1 cellular context compared by ENCODE assay signal in genomic region chr4:79623125-79623905, GRCh38.
TF ChIP-seq lines count a peak whose summit lies in the region.

No MANE protein-coding gene starts in this region.

TF ChIP-seq in K562, 482 proteins besides CTCF, POLR2A, EP300 and RAD21 (continued from another document):
- TF ChIP-seq ZBTB40 (IDR thresholded peaks at IDR 0.05) (no peak), ZBTB40 (CRISPR knock-in tag; IDR thresholded peaks at IDR 0.05) (no peak), POLR3A (IDR thresholded peaks at IDR 0.05; ENCODE audit: borderline replicate concordance, extremely low read depth, insufficient read depth, insufficient read length) (no peak), MGA (IDR thresholded peaks at IDR 0.05) (peak; percentile 29; the same call in 1 of the 2 replicates), NCOA6 (IDR thresholded peaks at IDR 0.05) (no peak), ZNF77 (CRISPR knock-in tag; IDR thresholded peaks at IDR 0.05) (no peak), ZNF644 (tag; IDR thresholded peaks at IDR 0.05; ENCODE audit: low read depth) (no peak), ZNF124 (CRISPR knock-in tag; IDR thresholded peaks at IDR 0.05) (no peak), SIRT6 (IDR thresholded peaks at IDR 0.05; ENCODE audit: low read depth, low read length) (no peak), RBM22 (IDR thresholded peaks at IDR 0.05; ENCODE audit: low read depth, low read length, poor library complexity, severe bottlenecking) (no peak), HMBOX1 (IDR thresholded peaks at IDR 0.05) (peak; percentile 14; the same call in 1 of the 2 replicates), STAT5A (IDR thresholded peaks at IDR 0.05; ENCODE audit: borderline replicate concordance, low read length) (no peak), KDM5B (IDR thresholded peaks at IDR 0.05; ENCODE audit: insufficient replicate concordance, low read depth, low read length) (no peak), SRSF9 (IDR thresholded peaks at IDR 0.05; ENCODE audit: borderline replicate concordance, low read depth, low read length) (no peak)
